28 cellular contexts compared by ENCODE assay signal in genomic region chr1:53656916-53657170, GRCh38.
"Had no signal": no experiment of that assay in that cellular context is flagged by ENCODE, and none has a peak within 500 bp of the region (broad histone marks: within the 10 kb centered on the region; RNA-seq: fewer than 3 reads in every experiment).

No MANE protein-coding gene starts in this region.

- H3K4me3 ChIP-seq: colonic mucosa, left lung, lower lobe of right lung, ovary, prostate gland, suprapubic skin, tibial artery, upper lobe of right lung had no signal

- H3K4me1 ChIP-seq: colonic mucosa, left lung, lower lobe of right lung, prostate gland, tibial artery, upper lobe of right lung had no signal

- H3K9me3 Mint-ChIP-seq: activated T-cell treated with anti-CD3 and anti-CD28 coated beads, Interleukin-2, amount 50 U/mL, for 24 hours; effector memory CD8-positive, alpha-beta T cell; natural killer cell treated with Interleukin-12 subunit alpha and Interleukin-12 subunit beta and Interleukin-15 and Interleukin-18, amount 100 ng/mL, for 72 hours had no signal

- H3K27ac ChIP-seq: colonic mucosa, left lung, lower lobe of right lung, ovary, prostate gland, suprapubic skin, tibial artery, upper lobe of right lung, WERI-Rb-1 had no signal

- DNase-seq: activated CD4-positive, alpha-beta T cell treated with anti-CD3 and anti-CD28 coated beads for 48 hours; activated CD4-positive, alpha-beta T cell treated with anti-CD3 and anti-CD28 coated beads, Interleukin-2, amount 50 U/mL, for 48 hours; activated CD8-positive, alpha-beta memory T cell treated with anti-CD3 and anti-CD28 coated beads, Interleukin-2, amount 50 U/mL, for 48 hours; activated gamma-delta T cell; activated naive CD4-positive, alpha-beta T cell treated with anti-CD3 and anti-CD28 coated beads, Interleukin-2, amount 50 U/mL, for 16 hours; activated T-cell treated with anti-CD3 and anti-CD28 coated beads, Interleukin-2, amount 50 U/mL, for 24 hours; colonic mucosa; effector memory CD8-positive, alpha-beta T cell; erythroblast; head of caudate nucleus; kidney glomerular epithelial cell; lower lobe of right lung; mesendoderm; ovary; retina; small intestine; stimulated activated CD4-positive, alpha-beta T cell treated with anti-CD3 and anti-CD28 coated beads, Interleukin-15, amount 100 ng/mL, for 24 hours; stimulated activated CD4-positive, alpha-beta T cell treated with anti-CD3 and anti-CD28 coated beads, Interleukin-2, amount 100 ng/mL, for 24 hours; stimulated activated naive CD4-positive, alpha-beta T cell; T-helper 17 cell; T1000; tibial artery; upper lobe of right lung; WERI-Rb-1 had no signal

- H3K4me3 Mint-ChIP-seq: activated T-cell treated with anti-CD3 and anti-CD28 coated beads, Interleukin-2, amount 50 U/mL, for 24 hours; effector memory CD8-positive, alpha-beta T cell; natural killer cell treated with Interleukin-12 subunit alpha and Interleukin-12 subunit beta and Interleukin-15 and Interleukin-18, amount 100 ng/mL, for 72 hours; T-helper 17 cell had no signal

- H3K27me3 ChIP-seq: colonic mucosa, ovary, suprapubic skin, upper lobe of right lung had no signal

- H3K9me3 ChIP-seq: colonic mucosa, left lung, lower lobe of right lung, ovary, prostate gland, suprapubic skin, tibial artery, upper lobe of right lung had no signal

- H3K36me3 Mint-ChIP-seq: natural killer cell treated with Interleukin-12 subunit alpha and Interleukin-12 subunit beta and Interleukin-15 and Interleukin-18, amount 100 ng/mL, for 72 hours had no signal

- H3K36me3 ChIP-seq: colonic mucosa, left lung, lower lobe of right lung, ovary, prostate gland, suprapubic skin, tibial artery, upper lobe of right lung, WERI-Rb-1 had no signal

- H3K27ac Mint-ChIP-seq: activated T-cell treated with anti-CD3 and anti-CD28 coated beads, Interleukin-2, amount 50 U/mL, for 24 hours; effector memory CD8-positive, alpha-beta T cell; natural killer cell treated with Interleukin-12 subunit alpha and Interleukin-12 subunit beta and Interleukin-15 and Interleukin-18, amount 100 ng/mL, for 72 hours; T-helper 17 cell had no signal
